Comparison of ENCODE assay signal across 8 cellular contexts in the genomic region with DNA sequence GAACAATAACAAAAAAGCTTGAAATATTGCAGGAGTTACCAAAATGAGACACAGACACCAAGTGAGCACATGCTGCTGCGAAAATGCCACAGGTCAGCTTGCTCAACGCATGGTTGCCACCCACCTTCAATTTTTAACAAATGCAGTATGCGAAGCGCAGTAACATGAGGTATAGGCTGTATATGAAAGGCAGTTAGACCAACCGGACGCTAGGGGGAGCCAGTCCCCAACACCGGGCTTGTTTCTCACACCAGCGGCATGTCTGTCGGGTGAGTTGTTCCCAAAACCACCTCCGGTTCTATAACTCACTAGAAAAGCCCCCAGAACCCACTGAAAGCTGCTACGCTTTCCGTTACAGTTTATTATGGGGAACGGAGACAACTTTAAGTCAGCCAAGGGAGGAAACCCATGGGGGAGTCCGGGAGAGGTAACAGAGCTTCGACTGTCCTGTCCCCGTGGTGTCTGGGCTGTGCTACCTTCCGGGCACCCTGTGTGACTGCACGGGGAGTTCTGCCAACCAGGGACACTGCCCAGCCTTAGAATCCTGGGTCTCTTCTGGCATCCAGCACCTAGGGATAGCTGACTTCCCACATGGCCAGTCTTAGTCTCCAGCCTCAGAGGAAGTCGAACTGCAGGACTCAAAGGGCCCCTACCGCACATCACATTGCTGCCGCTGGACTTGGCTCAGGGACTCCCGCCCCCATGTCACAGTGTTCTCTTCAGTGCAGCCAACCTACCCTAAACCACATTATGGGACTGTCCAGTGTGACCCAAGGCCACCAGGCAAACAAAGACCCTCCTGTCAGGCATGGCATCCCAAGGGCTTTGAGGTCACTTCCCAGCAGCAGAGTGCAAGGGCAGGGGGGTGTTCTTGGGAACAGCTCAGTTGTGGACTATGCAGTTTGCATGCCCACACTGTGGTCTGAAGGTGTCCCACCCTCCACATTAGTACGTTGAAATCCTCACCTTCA. TPM values are rescaled to one million over a fixed set of nuclear protein-coding genes. Genes with fewer than 3 reads are reported as not detected.
DNase-seq lines count a peak whose midpoint lies in the region; ATAC-seq and TF ChIP-seq lines count a peak whose summit lies in the region.

No MANE protein-coding gene starts in this region.

- H3K27me3 ChIP-seq in HUES64 (ENCODE audit: insufficient read depth, low read length), result peaks cover 34% of the 10 kb centered on the region
- H3K27me3 ChIP-seq in OCI-LY3 (ENCODE audit: low read depth, low read length), result no peaks in the 10 kb centered on the region

- H3K4me1 Mint-ChIP-seq in naive thymus-derived CD8-positive, alpha-beta T cell, result peaks cover 16 to 32% (median 29%) of the 10 kb centered on the region in 4 donors
- peaks cover 34% of the 10 kb centered on the region for H3K4me1 Mint-ChIP-seq in stimulated activated effector memory CD8-positive, alpha-beta T cell treated with anti-CD3 and anti-CD28 coated beads, Interleukin-12 subunit alpha, Interleukin-12 subunit beta, amount 100 ng/mL, for 72 hours

- no peaks in the 10 kb centered on the region for H3K79me2 ChIP-seq in OCI-LY3 (ENCODE audit: low read length)

- H3K27ac Mint-ChIP-seq in naive thymus-derived CD8-positive, alpha-beta T cell, result peak overlapping the region in 9 of 10 donors; percentile 33 to 91 (median 86)
- no peak overlapping the region for H3K27ac Mint-ChIP-seq in stimulated activated effector memory CD8-positive, alpha-beta T cell treated with anti-CD3 and anti-CD28 coated beads, Interleukin-12 subunit alpha, Interleukin-12 subunit beta, amount 100 ng/mL, for 72 hours

- peak; percentile 90 for DNase-seq in DMS53 (lab: John Stamatoyannopoulos, UW)
- peak; percentile 93 for DNase-seq in activated CD8-positive, alpha-beta memory T cell treated with anti-CD3 and anti-CD28 coated beads, Interleukin-2, amount 50 U/mL, for 48 hours
- DNase-seq in epithelial cell of proximal tubule (ENCODE audit: low read depth), result no peak
- peak; percentile 77 to 93 (median 86) for DNase-seq in naive thymus-derived CD8-positive, alpha-beta T cell
- DNase-seq in stimulated activated effector memory CD8-positive, alpha-beta T cell treated with anti-CD3 and anti-CD28 coated beads, Interleukin-12 subunit alpha, Interleukin-12 subunit beta, amount 100 ng/mL, for 72 hours (ENCODE audit: low spot score in 2 of 2), result peak; percentile 81 to 95

- no peaks in the 10 kb centered on the region for H4K20me1 ChIP-seq in OCI-LY3 (ENCODE audit: insufficient read depth, low read length)

- H3K36me3 ChIP-seq in HUES64 (ENCODE audit: insufficient read depth, low read length) (no peaks in the 10 kb centered on the region), OCI-LY3 (replicated peaks; ENCODE audit: low read depth, low read length) (peaks cover 7% of the 10 kb centered on the region)

- H3K4me3 ChIP-seq in HUES64 (ENCODE audit: low read length), result peak overlapping the region; percentile 19
- peak overlapping the region; percentile 71 for H3K4me3 ChIP-seq in OCI-LY3 (ENCODE audit: low read length)
- H3K4me3 ChIP-seq in epithelial cell of proximal tubule (ENCODE audit: low read depth, low read length), result peak overlapping the region; percentile 24

- WGBS in HUES64, result 34% methylated on average over 22 of the region's 23 CpGs

- H2AFZ ChIP-seq in OCI-LY3 (ENCODE audit: low read depth, low read length), result peak overlapping the region; percentile 71; the same call in 1 of the 2 replicates

- H3K9me3 Mint-ChIP-seq in naive thymus-derived CD8-positive, alpha-beta T cell, result no peaks in the 10 kb centered on the region
- H3K9me3 Mint-ChIP-seq in stimulated activated effector memory CD8-positive, alpha-beta T cell treated with anti-CD3 and anti-CD28 coated beads, Interleukin-12 subunit alpha, Interleukin-12 subunit beta, amount 100 ng/mL, for 72 hours, result no peaks in the 10 kb centered on the region

- H3K9me3 ChIP-seq in HUES64 (ENCODE audit: insufficient read depth, low read depth, low read length), result no peaks in the 10 kb centered on the region; the same call in 1 of the 2 replicates
- H3K9me3 ChIP-seq in OCI-LY3 (ENCODE audit: insufficient read depth, low read length), result no peaks in the 10 kb centered on the region

- H3K4me1 ChIP-seq in HUES64 (ENCODE audit: insufficient read depth, low read length) (no peaks in the 10 kb centered on the region), OCI-LY3 (ENCODE audit: low read length) (peaks cover 20% of the 10 kb centered on the region)

- ATAC-seq in GM21529 (IDR thresholded peaks at IDR 0.05; ENCODE audit: unreplicated experiment), result peak; percentile 97
- ATAC-seq in naive thymus-derived CD8-positive, alpha-beta T cell, result peak; percentile 99
- peak; percentile 99 for ATAC-seq in stimulated activated effector memory CD8-positive, alpha-beta T cell treated with anti-CD3 and anti-CD28 coated beads, Interleukin-12 subunit alpha, Interleukin-12 subunit beta, amount 100 ng/mL, for 72 hours

- POLR2A ChIA-PET in naive thymus-derived CD8-positive, alpha-beta T cell (lab: Charles Lee), result interaction anchor here (0.6 to 1.2 kb wide), 3 partner anchors 12 to 95 kb away, joined by 4 to 11 read pairs (median 5); partner anchors contain the start of genes RNF187 and TRIM11

- peak overlapping the region; percentile 71 to 89 (median 82) for H3K4me3 Mint-ChIP-seq in naive thymus-derived CD8-positive, alpha-beta T cell
- peak overlapping the region; percentile 58 for H3K4me3 Mint-ChIP-seq in stimulated activated effector memory CD8-positive, alpha-beta T cell treated with anti-CD3 and anti-CD28 coated beads, Interleukin-12 subunit alpha, Interleukin-12 subunit beta, amount 100 ng/mL, for 72 hours

- H3K36me3 Mint-ChIP-seq in naive thymus-derived CD8-positive, alpha-beta T cell, result peaks cover 0 to 26% (median 2%) of the 10 kb centered on the region in 3 donors
- peaks cover 32% of the 10 kb centered on the region for H3K36me3 Mint-ChIP-seq in stimulated activated effector memory CD8-positive, alpha-beta T cell treated with anti-CD3 and anti-CD28 coated beads, Interleukin-12 subunit alpha, Interleukin-12 subunit beta, amount 100 ng/mL, for 72 hours

- peaks cover 0 to 7% (median 0%) of the 10 kb centered on the region in 5 donors for H3K27me3 Mint-ChIP-seq in naive thymus-derived CD8-positive, alpha-beta T cell

- TF ChIP-seq CTCF in OCI-LY3 (IDR thresholded peaks at IDR 0.05; ENCODE audit: low read depth, low read length), result peak; percentile 96
- peak; percentile 99 for TF ChIP-seq CTCF in epithelial cell of proximal tubule (conservative IDR thresholded peaks at IDR 0.05; ENCODE audit: low read depth, low read length)

- H3K27ac ChIP-seq in HUES64 (ENCODE audit: low read depth, low read length) (no peak overlapping the region), OCI-LY3 (ENCODE audit: low read length) (peak overlapping the region; percentile 32)

- H3K9ac ChIP-seq in HUES64 (ENCODE audit: low read depth, low read length) (no peak overlapping the region), OCI-LY3 (ENCODE audit: low read length) (peak overlapping the region; percentile 50)

- peak overlapping the region; percentile 83 for H3K4me2 ChIP-seq in OCI-LY3 (ENCODE audit: low read length)

RNA-seq across cellular contexts. Expression of gene RNF187, which starts 14.0 kb away (rescaled TPM):
- 32.9 TPM for polyA plus RNA-seq in HUES64 (2013, experiment 1 of 2)
- polyA plus RNA-seq in HUES64 (2013, experiment 2 of 2), result 37.1 TPM
- 31.1 and 34.7 TPM in 2 replicates for total RNA-seq in epithelial cell of proximal tubule
- 10 to 100 TPM; 84.8 to 87.6 TPM for total RNA-seq in naive thymus-derived CD8-positive, alpha-beta T cell
- 10 to 100 TPM; 28.4 to 62.6 (median 47.5) TPM for polyA plus RNA-seq in naive thymus-derived CD8-positive, alpha-beta T cell

Comparison
In these comparisons a context has a peak if more than half of its experiments do, and no peak if none do; other contexts are left out.
1. H3K4me3 ChIP-seq: peak in every context shown above with its lines; median percentile 71 in OCI-LY3; 24 in epithelial cell of proximal tubule; 19 in HUES64.